ENCODE assay signal across 2 cellular contexts in the genomic region with DNA sequence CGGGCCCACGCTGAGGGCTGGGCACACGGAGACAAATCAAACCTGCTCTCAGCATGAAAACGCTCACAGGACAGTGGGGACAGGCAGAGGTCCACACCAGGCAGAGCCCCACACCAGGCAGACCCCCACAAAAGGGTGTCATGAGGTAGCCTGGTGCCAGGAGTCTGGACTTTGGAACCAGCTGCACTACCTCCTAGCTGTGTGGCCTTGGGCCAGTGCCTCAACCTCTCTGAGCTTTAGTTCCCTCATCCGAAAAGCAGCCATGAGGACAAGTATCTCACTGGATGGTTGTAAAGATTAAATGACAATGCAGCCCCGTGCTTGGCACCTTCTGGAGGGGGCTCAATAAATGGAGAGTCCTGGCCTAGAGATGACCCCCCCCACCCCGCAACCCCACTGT.
TF ChIP-seq lines count a peak whose summit lies in the region.

No MANE protein-coding gene starts in this region.

TF ChIP-seq in IMR-90, 13 proteins besides CTCF, POLR2A, EP300 and RAD21:
- TF ChIP-seq FOS (IDR thresholded peaks at IDR 0.05; ENCODE audit: low read depth, low read length) (no peak), BHLHE40 (IDR thresholded peaks at IDR 0.05; ENCODE audit: low read depth, low read length) (no peak), RCOR1 (IDR thresholded peaks at IDR 0.05; ENCODE audit: insufficient replicate concordance, low read length) (no peak), MAFK (IDR thresholded peaks at IDR 0.05; ENCODE audit: low read depth, low read length) (no peak), SMC3 (IDR thresholded peaks at IDR 0.05; ENCODE audit: low read depth, low read length) (no peak)
TF ChIP-seq in IMR-90: peak in this region for 0.

TF ChIP-seq in H1, 55 proteins besides CTCF, POLR2A, EP300 and RAD21:
- TF ChIP-seq, protein P1, sequence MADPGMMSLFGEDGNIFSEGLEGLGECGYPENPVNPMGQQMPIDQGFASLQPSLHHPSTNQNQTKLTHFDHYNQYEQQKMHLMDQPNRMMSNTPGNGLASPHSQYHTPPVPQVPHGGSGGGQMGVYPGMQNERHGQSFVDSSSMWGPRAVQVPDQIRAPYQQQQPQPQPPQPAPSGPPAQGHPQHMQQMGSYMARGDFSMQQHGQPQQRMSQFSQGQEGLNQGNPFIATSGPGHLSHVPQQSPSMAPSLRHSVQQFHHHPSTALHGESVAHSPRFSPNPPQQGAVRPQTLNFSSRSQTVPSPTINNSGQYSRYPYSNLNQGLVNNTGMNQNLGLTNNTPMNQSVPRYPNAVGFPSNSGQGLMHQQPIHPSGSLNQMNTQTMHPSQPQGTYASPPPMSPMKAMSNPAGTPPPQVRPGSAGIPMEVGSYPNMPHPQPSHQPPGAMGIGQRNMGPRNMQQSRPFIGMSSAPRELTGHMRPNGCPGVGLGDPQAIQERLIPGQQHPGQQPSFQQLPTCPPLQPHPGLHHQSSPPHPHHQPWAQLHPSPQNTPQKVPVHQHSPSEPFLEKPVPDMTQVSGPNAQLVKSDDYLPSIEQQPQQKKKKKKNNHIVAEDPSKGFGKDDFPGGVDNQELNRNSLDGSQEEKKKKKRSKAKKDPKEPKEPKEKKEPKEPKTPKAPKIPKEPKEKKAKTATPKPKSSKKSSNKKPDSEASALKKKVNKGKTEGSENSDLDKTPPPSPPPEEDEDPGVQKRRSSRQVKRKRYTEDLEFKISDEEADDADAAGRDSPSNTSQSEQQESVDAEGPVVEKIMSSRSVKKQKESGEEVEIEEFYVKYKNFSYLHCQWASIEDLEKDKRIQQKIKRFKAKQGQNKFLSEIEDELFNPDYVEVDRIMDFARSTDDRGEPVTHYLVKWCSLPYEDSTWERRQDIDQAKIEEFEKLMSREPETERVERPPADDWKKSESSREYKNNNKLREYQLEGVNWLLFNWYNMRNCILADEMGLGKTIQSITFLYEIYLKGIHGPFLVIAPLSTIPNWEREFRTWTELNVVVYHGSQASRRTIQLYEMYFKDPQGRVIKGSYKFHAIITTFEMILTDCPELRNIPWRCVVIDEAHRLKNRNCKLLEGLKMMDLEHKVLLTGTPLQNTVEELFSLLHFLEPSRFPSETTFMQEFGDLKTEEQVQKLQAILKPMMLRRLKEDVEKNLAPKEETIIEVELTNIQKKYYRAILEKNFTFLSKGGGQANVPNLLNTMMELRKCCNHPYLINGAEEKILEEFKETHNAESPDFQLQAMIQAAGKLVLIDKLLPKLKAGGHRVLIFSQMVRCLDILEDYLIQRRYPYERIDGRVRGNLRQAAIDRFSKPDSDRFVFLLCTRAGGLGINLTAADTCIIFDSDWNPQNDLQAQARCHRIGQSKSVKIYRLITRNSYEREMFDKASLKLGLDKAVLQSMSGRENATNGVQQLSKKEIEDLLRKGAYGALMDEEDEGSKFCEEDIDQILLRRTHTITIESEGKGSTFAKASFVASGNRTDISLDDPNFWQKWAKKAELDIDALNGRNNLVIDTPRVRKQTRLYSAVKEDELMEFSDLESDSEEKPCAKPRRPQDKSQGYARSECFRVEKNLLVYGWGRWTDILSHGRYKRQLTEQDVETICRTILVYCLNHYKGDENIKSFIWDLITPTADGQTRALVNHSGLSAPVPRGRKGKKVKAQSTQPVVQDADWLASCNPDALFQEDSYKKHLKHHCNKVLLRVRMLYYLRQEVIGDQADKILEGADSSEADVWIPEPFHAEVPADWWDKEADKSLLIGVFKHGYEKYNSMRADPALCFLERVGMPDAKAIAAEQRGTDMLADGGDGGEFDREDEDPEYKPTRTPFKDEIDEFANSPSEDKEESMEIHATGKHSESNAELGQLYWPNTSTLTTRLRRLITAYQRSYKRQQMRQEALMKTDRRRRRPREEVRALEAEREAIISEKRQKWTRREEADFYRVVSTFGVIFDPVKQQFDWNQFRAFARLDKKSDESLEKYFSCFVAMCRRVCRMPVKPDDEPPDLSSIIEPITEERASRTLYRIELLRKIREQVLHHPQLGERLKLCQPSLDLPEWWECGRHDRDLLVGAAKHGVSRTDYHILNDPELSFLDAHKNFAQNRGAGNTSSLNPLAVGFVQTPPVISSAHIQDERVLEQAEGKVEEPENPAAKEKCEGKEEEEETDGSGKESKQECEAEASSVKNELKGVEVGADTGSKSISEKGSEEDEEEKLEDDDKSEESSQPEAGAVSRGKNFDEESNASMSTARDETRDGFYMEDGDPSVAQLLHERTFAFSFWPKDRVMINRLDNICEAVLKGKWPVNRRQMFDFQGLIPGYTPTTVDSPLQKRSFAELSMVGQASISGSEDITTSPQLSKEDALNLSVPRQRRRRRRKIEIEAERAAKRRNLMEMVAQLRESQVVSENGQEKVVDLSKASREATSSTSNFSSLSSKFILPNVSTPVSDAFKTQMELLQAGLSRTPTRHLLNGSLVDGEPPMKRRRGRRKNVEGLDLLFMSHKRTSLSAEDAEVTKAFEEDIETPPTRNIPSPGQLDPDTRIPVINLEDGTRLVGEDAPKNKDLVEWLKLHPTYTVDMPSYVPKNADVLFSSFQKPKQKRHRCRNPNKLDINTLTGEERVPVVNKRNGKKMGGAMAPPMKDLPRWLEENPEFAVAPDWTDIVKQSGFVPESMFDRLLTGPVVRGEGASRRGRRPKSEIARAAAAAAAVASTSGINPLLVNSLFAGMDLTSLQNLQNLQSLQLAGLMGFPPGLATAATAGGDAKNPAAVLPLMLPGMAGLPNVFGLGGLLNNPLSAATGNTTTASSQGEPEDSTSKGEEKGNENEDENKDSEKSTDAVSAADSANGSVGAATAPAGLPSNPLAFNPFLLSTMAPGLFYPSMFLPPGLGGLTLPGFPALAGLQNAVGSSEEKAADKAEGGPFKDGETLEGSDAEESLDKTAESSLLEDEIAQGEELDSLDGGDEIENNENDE (IDR thresholded peaks at IDR 0.05; ENCODE audit: insufficient replicate concordance, low read length) = no peak
- 0 out of 2 replicates have a peak, but pooled peaks have one; percentile 46 for TF ChIP-seq KDM1A (IDR thresholded peaks at IDR 0.05; ENCODE audit: borderline replicate concordance, low read length)
